ENCODE assay signal across 16 cellular contexts in the genomic region with DNA sequence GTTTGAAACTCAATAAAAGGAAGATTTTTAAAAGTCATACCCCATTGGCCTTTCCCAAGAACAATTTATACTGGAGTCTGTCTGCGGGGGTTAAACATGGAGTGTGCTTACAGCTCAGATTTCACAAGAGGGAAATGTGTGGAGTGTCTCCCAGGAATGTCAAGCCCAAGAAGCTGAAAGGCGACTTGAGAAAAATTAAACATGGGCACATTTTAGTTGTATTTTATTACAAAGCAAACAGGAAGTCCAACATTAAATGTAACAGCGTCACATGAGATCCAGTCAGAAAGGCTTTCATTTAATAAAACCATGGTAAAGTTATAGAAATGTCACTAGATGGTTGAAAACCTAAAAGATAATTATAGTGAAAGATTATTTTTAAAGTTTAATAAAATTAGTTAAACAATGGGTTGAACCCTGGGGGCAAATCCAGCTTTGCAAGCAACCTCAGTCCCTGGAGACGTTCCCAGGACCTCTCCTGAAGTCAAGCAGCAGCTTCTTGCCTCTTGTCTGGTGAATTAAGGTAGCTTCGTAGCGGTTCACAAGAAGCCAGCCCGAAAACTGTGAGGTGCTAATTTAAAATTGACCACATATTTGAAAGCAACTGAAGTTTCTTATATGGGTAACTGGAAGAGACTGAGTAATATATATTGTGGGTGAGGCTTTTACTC.
DNase-seq lines count a peak whose midpoint lies in the region; ATAC-seq lines count a peak whose summit lies in the region.
"Had no signal": no experiment of that assay in that cellular context is flagged by ENCODE, and none has a peak within 500 bp of the region (broad histone marks: within the 10 kb centered on the region; RNA-seq: fewer than 3 reads in every experiment).

No MANE protein-coding gene starts in this region.

- no peaks in the 10 kb centered on the region for H3K79me1 ChIP-seq in neuronal stem cell (ENCODE audit: low read depth, low read length)

- no peak overlapping the region for H2AK5ac ChIP-seq in neuronal stem cell (ENCODE audit: low read depth, low read length)

- no peak overlapping the region for H4K8ac ChIP-seq in neuronal stem cell (ENCODE audit: low read depth, low read length)

- no peak overlapping the region for H3K27ac ChIP-seq in neuronal stem cell (replicated peaks; ENCODE audit: low read length)
- H3K27ac ChIP-seq: BLaER1, skin epidermis had no signal

- DNase-seq in H4 (ENCODE audit: low spot score) (peak; percentile 83), astrocyte of the hippocampus (ENCODE audit: low read depth, low spot score) (peak; percentile 16), iris pigment epithelial cell (ENCODE audit: low read depth) (peak; percentile 60), skeletal muscle cell (ENCODE audit: low read depth) (peak; percentile 61), NCI-H1105 (lab: John Stamatoyannopoulos, UW) (no peak), neuronal stem cell (ENCODE audit: low spot score) (no peak)
- DNase-seq in activated naive CD4-positive, alpha-beta T cell treated with Interleukin-2 at 50 U/mL for 16 hours, result no peak
- DNase-seq: activated CD4-positive, alpha-beta T cell treated with anti-CD3 and anti-CD28 coated beads for 48 hours; DMS153; NCI-H2171; occipital lobe; Right ventricle myocardium superior had no signal

- no peak overlapping the region for H2BK12ac ChIP-seq in neuronal stem cell (ENCODE audit: low read length)

- H3K23ac ChIP-seq in neuronal stem cell (ENCODE audit: low read depth, low read length, poor library complexity), result no peak overlapping the region

- no CpG with 5 or more reads among the region's 7 CpGs for WGBS in neuronal stem cell (ENCODE audit: extremely low coverage in 2 of 2, insufficient read length in 2 of 2, insufficient replicate concordance in 1 of 2), 2 donors

- no peak overlapping the region for H3K4ac ChIP-seq in neuronal stem cell (ENCODE audit: low read length)

- H3K4me2 ChIP-seq in neuronal stem cell (ENCODE audit: insufficient read depth, low read length, poor library complexity, severe bottlenecking), result no peak overlapping the region
- H3K4me2 ChIP-seq: BLaER1 had no signal

- no peak overlapping the region for H3K14ac ChIP-seq in neuronal stem cell (ENCODE audit: low read length)

- no peak for ATAC-seq in HG03442 (IDR thresholded peaks at IDR 0.05; ENCODE audit: unreplicated experiment)
- ATAC-seq: stimulated activated memory B cell treated with anti-CD40 and anti-IgM and Interleukin-4, amounts not matched to agents 10 μg/mL and 1 μg/mL and 100 μg/mL, for 72 hours had no signal

- H3K27me3 ChIP-seq in neuronal stem cell (ENCODE audit: control insufficient read depth in 3 of 3, insufficient read depth in 3 of 3, low read depth in 1 of 3, low read length in 3 of 3), result no peaks in the 10 kb centered on the region
- H3K27me3 ChIP-seq: BLaER1 had no signal

- H3K4me1 ChIP-seq in neuronal stem cell (ENCODE audit: control insufficient read depth in 2 of 2, insufficient read depth in 1 of 2, low read depth in 1 of 2, low read length in 2 of 2), result peaks cover 0 to 4% of the 10 kb centered on the region in 2 donors

- no peaks in the 10 kb centered on the region for H3K36me3 ChIP-seq in neuronal stem cell (replicated peaks in 1 of 2; ENCODE audit: control insufficient read depth in 2 of 2, insufficient read depth in 2 of 2, low read length in 2 of 2)
- H3K36me3 ChIP-seq: BLaER1 had no signal

- no peaks in the 10 kb centered on the region for H3K9me3 ChIP-seq in neuronal stem cell (replicated peaks in 1 of 2; ENCODE audit: control insufficient read depth in 2 of 2, insufficient read depth in 1 of 2, low read depth in 1 of 2, low read length in 2 of 2)
- H3K9me3 ChIP-seq: BLaER1 had no signal

- no peak overlapping the region for H3K4me3 ChIP-seq in skeletal muscle cell (ENCODE audit: low read depth, low read length)
- no peak overlapping the region for H3K4me3 ChIP-seq in neuronal stem cell (ENCODE audit: low read length in 2 of 2)
- H3K4me3 ChIP-seq: BLaER1, skin epidermis had no signal

- no peak overlapping the region for H3K18ac ChIP-seq in neuronal stem cell (ENCODE audit: low read length)

- H2BK120ac ChIP-seq in neuronal stem cell (ENCODE audit: low read depth, low read length), result no peak overlapping the region

- H2BK15ac ChIP-seq in neuronal stem cell (ENCODE audit: low read length), result no peak overlapping the region

- H2AFZ ChIP-seq in neuronal stem cell (ENCODE audit: low read length), result no peak overlapping the region

- H3K9ac ChIP-seq in neuronal stem cell (ENCODE audit: low read depth, low read length, poor library complexity), result no peak overlapping the region
- H3K9ac ChIP-seq: BLaER1 had no signal

- H2BK5ac ChIP-seq in neuronal stem cell (ENCODE audit: low read length), result no peak overlapping the region

- no peak overlapping the region for H4K91ac ChIP-seq in neuronal stem cell (ENCODE audit: low read depth, low read length, poor library complexity)

Comparison
In these comparisons a context has a peak if more than half of its experiments do, and no peak if none do; other contexts are left out.
1. DNase-seq: peak in H4 (single experiment), astrocyte of the hippocampus (single experiment), iris pigment epithelial cell (single experiment) and skeletal muscle cell (single experiment); none in NCI-H1105 (single experiment), activated naive CD4-positive, alpha-beta T cell treated with Interleukin-2 at 50 U/mL for 16 hours (single experiment) and neuronal stem cell (single experiment).